8 cellular contexts compared by ENCODE assay signal in the genomic region with DNA sequence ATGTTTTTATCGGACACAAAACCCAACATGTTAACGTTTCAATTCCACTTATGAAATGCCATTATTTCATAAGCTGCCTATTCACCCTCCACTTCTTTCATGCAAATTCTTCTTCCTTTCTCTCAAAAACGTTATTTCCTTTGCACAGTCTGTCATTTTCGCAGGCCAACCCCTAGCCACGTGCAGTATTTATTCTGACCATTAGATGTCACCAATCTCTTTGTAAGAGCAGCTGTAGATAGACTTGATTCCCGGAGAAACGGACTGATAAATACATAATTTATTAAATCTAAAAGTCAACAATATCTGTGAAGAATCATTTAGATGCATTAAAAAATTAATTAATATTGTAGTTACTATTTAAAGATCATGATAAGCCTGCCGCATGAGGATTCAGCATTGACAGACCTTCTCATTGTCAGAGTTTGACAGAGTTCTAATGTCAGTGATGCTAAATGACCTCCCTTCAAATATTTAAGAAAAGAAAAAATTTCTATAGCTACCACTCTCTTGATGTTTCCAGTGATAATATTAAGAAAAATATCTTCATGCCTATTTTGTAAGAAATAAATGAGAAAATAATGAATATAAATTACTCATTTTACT.
DNase-seq lines count a peak whose midpoint lies in the region; ATAC-seq and TF ChIP-seq lines count a peak whose summit lies in the region.

No MANE protein-coding gene starts in this region.

- no peaks in the 10 kb centered on the region for H3K27me3 ChIP-seq in foreskin keratinocyte
- no peaks in the 10 kb centered on the region for H3K27me3 ChIP-seq in stomach
- H3K27me3 ChIP-seq in gastroesophageal sphincter = no peaks in the 10 kb centered on the region

- CTCF ChIA-PET in AG04449 (lab: Yijun Ruan, JAX) = no interaction called here

- 13 to 22% (median 17%) methylated on average over 8 of the region's 8 CpGs for WGBS in stomach, 5 donors
- 15 to 26% methylated on average over 8 of the region's 8 CpGs for WGBS in gastroesophageal sphincter (ENCODE audit: low coverage in 1 of 2), 2 donors

- H3K27ac ChIP-seq in foreskin keratinocyte (no peak overlapping the region), stomach (no peak overlapping the region), gastroesophageal sphincter (no peak overlapping the region)

- no peak overlapping the region for H3K4me3 ChIP-seq in AG04449 (ENCODE audit: low read depth, low read length)
- H3K4me3 ChIP-seq in stomach = no peak overlapping the region
- no peak overlapping the region for H3K4me3 ChIP-seq in gastroesophageal sphincter

- POLR2A ChIA-PET in AG04449 (lab: Yijun Ruan, JAX) = no interaction called here

- H3K36me3 ChIP-seq in stomach (no peaks in the 10 kb centered on the region), gastroesophageal sphincter (no peaks in the 10 kb centered on the region)

- TF ChIP-seq CTCF in AG04449 (IDR thresholded peaks at IDR 0.05; ENCODE audit: insufficient read depth, low read length, missing control alignments) (peak; percentile 37), foreskin keratinocyte (conservative IDR thresholded peaks at IDR 0.05) (peak; percentile 81), stomach (IDR thresholded peaks at IDR 0.05) (peak in 4 of 7 experiments; percentile 15 to 40 (median 37)), gastroesophageal sphincter (IDR thresholded peaks at IDR 0.05) (peak in 1 of 4 experiments; percentile 29)

- H3K9me3 ChIP-seq in stomach = no peaks in the 10 kb centered on the region
- no peaks in the 10 kb centered on the region for H3K9me3 ChIP-seq in gastroesophageal sphincter

- intact Hi-C loops in stomach (cut with DNase I; ENCODE audit: low total_unique reads) = no loop called here

- TF ChIP-seq POLR2A in stomach (IDR thresholded peaks at IDR 0.05) = no peak
- TF ChIP-seq POLR2A in gastroesophageal sphincter (IDR thresholded peaks at IDR 0.05) = no peak

- peak; percentile 99 for ATAC-seq in GM18508 (IDR thresholded peaks at IDR 0.05; ENCODE audit: insufficient read depth, unreplicated experiment)
- peak; percentile 90 for ATAC-seq in HG02763 (IDR thresholded peaks at IDR 0.05; ENCODE audit: unreplicated experiment)
- ATAC-seq in foreskin keratinocyte = peak; percentile 87
- no peak for ATAC-seq in gastroesophageal sphincter

- TF ChIP-seq EP300 in stomach (IDR thresholded peaks at IDR 0.05) (no peak), gastroesophageal sphincter (IDR thresholded peaks at IDR 0.05) (no peak)

- no peak for DNase-seq in AG04449 (ENCODE audit: low read depth, low spot score)
- DNase-seq in NAMALWA (ENCODE audit: low spot score) = peak; percentile 84
- DNase-seq in SKM-1 treated with dmso at 0.1 percent for 144 hours (lab: John Stamatoyannopoulos, UW; ENCODE audit: unreplicated experiment) = peak; percentile 28
- DNase-seq in foreskin keratinocyte = peak in 1 of 2 donors; percentile 27
- DNase-seq in stomach = no peak

- H3K4me1 ChIP-seq in foreskin keratinocyte (no peaks in the 10 kb centered on the region), stomach (no peaks in the 10 kb centered on the region), gastroesophageal sphincter (no peaks in the 10 kb centered on the region)

Comparison
In these comparisons a context has a peak if more than half of its experiments do, and no peak if none do; other contexts are left out.
1. DNase-seq: peak in NAMALWA (single experiment) and SKM-1 treated with dmso at 0.1 percent for 144 hours (single experiment); none in AG04449 (single experiment) and stomach (single experiment).